8 cellular contexts compared by ENCODE assay signal in the genomic region with DNA sequence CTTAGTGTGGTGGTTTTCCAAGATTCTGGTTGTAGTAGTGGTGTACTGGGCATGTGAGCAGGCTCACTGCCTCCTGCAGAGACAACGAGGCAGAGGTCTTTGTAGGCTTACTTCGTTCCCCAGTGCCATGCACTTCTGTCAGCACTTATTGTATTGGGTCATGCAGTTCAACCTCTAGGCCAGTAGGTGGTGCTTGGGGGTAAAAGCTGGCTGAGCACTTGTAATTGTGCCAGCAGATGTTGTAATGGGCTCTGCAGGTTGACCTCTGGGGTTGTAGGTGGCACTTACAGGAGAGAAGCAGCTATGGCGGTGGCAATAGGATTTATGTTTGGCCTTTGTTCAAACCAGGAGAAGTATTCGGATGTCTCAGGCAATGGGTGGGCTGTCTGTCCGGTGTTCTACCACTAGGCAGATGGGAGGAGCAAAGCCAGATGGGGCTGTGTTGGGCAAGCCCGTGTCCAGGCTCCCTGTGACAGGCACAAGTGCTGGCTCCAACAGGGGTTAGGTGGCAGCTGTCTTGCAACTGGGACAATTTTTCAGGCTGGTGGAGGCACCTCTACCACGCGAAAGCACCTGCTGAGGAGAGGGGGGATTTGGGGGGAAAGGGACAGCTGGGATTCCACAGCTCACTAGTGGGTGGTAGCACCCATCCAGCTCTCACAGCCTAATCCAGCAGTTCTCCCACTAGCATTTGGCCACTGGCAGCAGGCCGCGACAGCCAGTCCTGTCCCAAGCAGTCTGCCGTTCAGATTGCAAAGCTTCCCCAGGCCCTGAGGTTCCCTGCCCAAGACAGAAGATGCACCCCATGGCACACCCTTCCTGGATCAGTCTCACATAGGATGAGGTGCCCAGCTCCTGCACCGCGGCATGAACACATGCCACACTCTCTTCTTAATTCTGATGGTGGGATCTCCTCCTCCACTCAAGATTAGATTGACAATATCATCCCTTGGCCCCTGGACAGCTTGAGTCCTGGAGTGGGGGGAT.
DNase-seq lines count a peak whose midpoint lies in the region; ATAC-seq and TF ChIP-seq lines count a peak whose summit lies in the region.

No MANE protein-coding gene starts in this region.

- H3K9me3 ChIP-seq in MG63 = no peaks in the 10 kb centered on the region

- in situ Hi-C loops in astrocyte of the cerebellum (cut with HindIII; ENCODE audit: low sequenced_read_pairs) = no loop called here

- no peaks in the 10 kb centered on the region for H3K36me3 ChIP-seq in MG63

- peak; percentile 8 for DNase-seq in activated gamma-delta T cell treated with Interleukin-2 at 50 U/mL for 16 hours
- no peak for DNase-seq in activated gamma-delta T cell (lab: John Stamatoyannopoulos, UW)
- peak; percentile 18 for DNase-seq in MG63
- peak; percentile 21 for DNase-seq in SHP77 treated with DMSO at 0.1 percent for 48 hours (lab: John Stamatoyannopoulos, UW)
- DNase-seq in astrocyte of the cerebellum (ENCODE audit: low read depth) = peak; percentile 5
- DNase-seq in iPS-NIHi11 (ENCODE audit: low spot score) = peak; percentile 81
- peak; percentile 48 for DNase-seq in stimulated activated CD4-positive, alpha-beta T cell treated with anti-CD3 and anti-CD28 coated beads, Interleukin-15, amount 100 ng/mL, for 24 hours

- peak; percentile 98 for ATAC-seq in HG02588 (IDR thresholded peaks at IDR 0.05; ENCODE audit: unreplicated experiment)

- peak; percentile 86 for TF ChIP-seq CTCF in astrocyte of the cerebellum (IDR thresholded peaks at IDR 0.05; ENCODE audit: low read depth, low read length, missing control alignments)

- H3K4me3 ChIP-seq in MG63 (no peak overlapping the region), astrocyte of the cerebellum (ENCODE audit: low read depth, low read length) (no peak overlapping the region)

- H3K27me3 ChIP-seq in MG63 = no peaks in the 10 kb centered on the region
